1 cellular context compared by ENCODE assay signal in the genomic region with DNA sequence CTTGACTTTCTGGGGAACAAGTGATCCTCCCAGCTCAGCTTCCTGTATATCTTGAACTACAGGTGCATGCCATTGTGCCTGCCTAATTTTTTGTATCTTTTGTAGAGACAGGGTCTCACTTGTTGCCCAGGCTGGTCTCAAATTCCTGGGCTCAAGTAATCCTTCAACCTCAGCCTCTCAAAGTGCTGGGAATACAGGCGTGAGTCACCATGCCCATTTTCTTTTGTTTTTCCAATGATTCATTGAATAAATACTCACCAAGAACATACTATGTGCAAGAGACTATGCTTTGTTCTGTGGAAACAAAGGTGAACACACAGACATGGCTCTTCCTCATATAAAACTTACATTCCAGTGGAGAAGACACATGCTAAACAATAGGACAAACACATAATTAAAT.
TF ChIP-seq lines count a peak whose summit lies in the region.

No MANE protein-coding gene starts in this region.

TF ChIP-seq in GM23338, 12 proteins besides CTCF, POLR2A, EP300 and RAD21 (continued from another document):
- TF ChIP-seq, protein P1, sequence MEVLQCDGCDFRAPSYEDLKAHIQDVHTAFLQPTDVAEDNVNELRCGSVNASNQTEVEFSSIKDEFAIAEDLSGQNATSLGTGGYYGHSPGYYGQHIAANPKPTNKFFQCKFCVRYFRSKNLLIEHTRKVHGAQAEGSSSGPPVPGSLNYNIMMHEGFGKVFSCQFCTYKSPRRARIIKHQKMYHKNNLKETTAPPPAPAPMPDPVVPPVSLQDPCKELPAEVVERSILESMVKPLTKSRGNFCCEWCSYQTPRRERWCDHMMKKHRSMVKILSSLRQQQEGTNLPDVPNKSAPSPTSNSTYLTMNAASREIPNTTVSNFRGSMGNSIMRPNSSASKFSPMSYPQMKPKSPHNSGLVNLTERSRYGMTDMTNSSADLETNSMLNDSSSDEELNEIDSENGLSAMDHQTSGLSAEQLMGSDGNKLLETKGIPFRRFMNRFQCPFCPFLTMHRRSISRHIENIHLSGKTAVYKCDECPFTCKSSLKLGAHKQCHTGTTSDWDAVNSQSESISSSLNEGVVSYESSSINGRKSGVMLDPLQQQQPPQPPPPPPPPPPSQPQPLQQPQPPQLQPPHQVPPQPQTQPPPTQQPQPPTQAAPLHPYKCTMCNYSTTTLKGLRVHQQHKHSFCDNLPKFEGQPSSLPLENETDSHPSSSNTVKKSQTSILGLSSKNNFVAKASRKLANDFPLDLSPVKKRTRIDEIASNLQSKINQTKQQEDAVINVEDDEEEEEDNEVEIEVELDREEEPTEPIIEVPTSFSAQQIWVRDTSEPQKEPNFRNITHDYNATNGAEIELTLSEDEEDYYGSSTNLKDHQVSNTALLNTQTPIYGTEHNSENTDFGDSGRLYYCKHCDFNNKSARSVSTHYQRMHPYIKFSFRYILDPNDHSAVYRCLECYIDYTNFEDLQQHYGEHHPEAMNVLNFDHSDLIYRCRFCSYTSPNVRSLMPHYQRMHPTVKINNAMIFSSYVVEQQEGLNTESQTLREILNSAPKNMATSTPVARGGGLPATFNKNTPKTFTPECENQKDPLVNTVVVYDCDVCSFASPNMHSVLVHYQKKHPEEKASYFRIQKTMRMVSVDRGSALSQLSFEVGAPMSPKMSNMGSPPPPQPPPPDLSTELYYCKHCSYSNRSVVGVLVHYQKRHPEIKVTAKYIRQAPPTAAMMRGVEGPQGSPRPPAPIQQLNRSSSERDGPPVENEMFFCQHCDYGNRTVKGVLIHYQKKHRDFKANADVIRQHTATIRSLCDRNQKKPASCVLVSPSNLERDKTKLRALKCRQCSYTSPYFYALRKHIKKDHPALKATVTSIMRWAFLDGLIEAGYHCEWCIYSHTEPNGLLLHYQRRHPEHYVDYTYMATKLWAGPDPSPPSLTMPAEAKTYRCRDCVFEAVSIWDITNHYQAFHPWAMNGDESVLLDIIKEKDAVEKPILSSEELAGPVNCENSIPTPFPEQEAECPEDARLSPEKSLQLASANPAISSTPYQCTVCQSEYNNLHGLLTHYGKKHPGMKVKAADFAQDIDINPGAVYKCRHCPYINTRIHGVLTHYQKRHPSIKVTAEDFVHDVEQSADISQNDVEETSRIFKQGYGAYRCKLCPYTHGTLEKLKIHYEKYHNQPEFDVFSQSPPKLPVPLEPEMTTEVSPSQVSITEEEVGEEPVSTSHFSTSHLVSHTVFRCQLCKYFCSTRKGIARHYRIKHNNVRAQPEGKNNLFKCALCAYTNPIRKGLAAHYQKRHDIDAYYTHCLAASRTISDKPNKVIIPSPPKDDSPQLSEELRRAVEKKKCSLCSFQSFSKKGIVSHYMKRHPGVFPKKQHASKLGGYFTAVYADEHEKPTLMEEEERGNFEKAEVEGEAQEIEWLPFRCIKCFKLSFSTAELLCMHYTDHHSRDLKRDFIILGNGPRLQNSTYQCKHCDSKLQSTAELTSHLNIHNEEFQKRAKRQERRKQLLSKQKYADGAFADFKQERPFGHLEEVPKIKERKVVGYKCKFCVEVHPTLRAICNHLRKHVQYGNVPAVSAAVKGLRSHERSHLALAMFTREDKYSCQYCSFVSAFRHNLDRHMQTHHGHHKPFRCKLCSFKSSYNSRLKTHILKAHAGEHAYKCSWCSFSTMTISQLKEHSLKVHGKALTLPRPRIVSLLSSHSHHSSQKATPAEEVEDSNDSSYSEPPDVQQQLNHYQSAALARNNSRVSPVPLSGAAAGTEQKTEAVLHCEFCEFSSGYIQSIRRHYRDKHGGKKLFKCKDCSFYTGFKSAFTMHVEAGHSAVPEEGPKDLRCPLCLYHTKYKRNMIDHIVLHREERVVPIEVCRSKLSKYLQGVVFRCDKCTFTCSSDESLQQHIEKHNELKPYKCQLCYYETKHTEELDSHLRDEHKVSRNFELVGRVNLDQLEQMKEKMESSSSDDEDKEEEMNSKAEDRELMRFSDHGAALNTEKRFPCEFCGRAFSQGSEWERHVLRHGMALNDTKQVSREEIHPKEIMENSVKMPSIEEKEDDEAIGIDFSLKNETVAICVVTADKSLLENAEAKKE (CRISPR knock-in tag; IDR thresholded peaks at IDR 0.05) = no peak
TF ChIP-seq in GM23338: peak in this region for 0.
